ENCODE assay signal across 1 cellular context in the genomic region with DNA sequence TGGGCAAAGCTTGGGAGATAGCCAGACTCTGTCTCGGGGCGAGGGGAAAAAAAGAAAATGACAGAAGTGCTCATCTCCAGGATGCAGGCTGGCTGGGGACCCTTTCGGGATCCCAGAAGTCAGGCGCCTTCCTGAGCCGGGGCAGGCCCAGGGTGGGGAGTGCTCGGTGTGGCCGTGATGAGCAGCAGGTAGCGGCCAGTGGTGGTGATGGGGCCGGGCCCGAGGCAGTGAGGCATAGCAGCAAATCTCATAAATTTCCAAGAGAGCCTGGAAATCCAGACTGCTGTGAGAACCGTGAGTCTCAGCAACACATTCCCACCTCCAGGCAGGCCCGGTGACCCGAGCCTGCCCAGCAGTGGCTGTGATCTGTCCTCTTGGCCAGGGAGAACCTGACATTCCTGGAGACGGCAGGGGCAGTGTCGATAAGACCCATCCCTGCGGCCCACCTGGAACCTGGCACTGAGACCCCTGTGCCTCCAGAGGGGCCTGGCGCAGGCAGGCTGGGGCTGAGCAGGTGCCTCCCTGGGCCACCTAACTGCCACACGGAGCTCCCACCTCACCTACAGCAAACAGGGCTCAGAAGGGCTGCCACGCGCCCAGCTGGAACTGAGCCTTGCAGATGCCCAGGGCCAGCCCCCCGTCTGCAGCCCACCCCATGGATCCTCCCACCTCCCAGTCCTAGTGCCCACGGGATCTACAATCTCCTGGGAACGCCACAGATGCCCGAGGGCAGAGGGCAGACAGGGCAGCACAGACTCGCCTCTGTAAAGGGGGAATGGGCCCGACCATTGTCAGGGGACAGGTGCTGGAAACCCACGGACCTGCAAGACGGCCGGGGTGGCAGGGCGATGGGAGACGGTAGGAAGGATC.
TF ChIP-seq lines count a peak whose summit lies in the region.

No MANE protein-coding gene starts in this region.

TF ChIP-seq in HepG2, 621 proteins besides CTCF, POLR2A, EP300 and RAD21:
- TF ChIP-seq KLF6 (CRISPR knock-in tag; IDR thresholded peaks at IDR 0.05) (no peak), AGO2 (optimal IDR thresholded peaks at IDR 0.05; ENCODE audit: low read depth, low read length) (peak; percentile 51), NR2C2 (CRISPR knock-in tag; IDR thresholded peaks at IDR 0.05; ENCODE audit: borderline replicate concordance) (no peak), TEAD2 (CRISPR knock-in tag; IDR thresholded peaks at IDR 0.05) (no peak), HNRNPL (IDR thresholded peaks at IDR 0.05; ENCODE audit: low read depth, low read length) (no peak), MED13 (CRISPR knock-in tag; IDR thresholded peaks at IDR 0.05) (no peak), MTF2 (CRISPR knock-in tag; IDR thresholded peaks at IDR 0.05; ENCODE audit: borderline replicate concordance) (no peak), ZNF343 (CRISPR knock-in tag; IDR thresholded peaks at IDR 0.05) (no peak)
